7 cellular contexts compared by ENCODE assay signal in the genomic region with DNA sequence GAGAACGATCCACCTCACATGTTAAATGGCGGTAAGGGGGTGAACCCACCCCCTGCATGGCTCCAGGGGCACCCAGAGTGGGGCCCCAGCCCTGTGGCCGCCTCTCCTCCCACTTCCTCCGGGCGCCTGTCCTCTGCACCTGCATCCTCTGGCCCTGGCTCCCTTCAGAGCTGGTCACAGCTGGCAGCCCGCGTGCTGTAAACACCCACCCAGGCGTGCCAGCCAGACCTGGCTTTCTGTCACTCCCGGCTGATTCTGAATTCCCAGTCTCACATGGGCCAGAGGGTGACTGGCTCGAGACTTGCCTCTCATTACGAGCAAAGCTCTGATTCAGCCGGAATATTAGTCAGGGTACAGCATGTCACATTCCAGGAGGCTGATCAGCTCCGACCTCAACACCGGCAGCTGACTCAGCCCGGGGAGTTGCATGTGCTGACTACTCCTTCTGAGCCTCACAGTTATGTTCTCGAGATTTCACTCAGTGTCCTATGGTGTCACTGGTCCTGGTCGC.
DNase-seq lines count a peak whose midpoint lies in the region; ATAC-seq and TF ChIP-seq lines count a peak whose summit lies in the region.

No MANE protein-coding gene starts in this region.

- H3K27ac ChIP-seq in angular gyrus (ENCODE audit: low read depth, low read length) (peak overlapping the region; percentile 87), smooth muscle cell (ENCODE audit: low read depth) (peak overlapping the region; percentile 88)

- no peak for TF ChIP-seq CTCF in smooth muscle cell (IDR thresholded peaks at IDR 0.05; ENCODE audit: borderline replicate concordance, insufficient read depth, poor library complexity, severe bottlenecking)

- no peaks in the 10 kb centered on the region for H3K27me3 ChIP-seq in smooth muscle cell (ENCODE audit: low read depth)

- H3K79me2 ChIP-seq in smooth muscle cell (ENCODE audit: low read depth) = no peaks in the 10 kb centered on the region

- H3F3A ChIP-seq in smooth muscle cell (ENCODE audit: low read depth) = no peaks in the 10 kb centered on the region

- H3K36me3 ChIP-seq in smooth muscle cell (ENCODE audit: low read depth) = no peaks in the 10 kb centered on the region

- peak; percentile 50 for ATAC-seq in GM18907 (IDR thresholded peaks at IDR 0.05; ENCODE audit: unreplicated experiment)
- ATAC-seq in GM18519 (IDR thresholded peaks at IDR 0.05; ENCODE audit: low FRiP score, unreplicated experiment) = no peak
- ATAC-seq in HG02884 (IDR thresholded peaks at IDR 0.05; ENCODE audit: unreplicated experiment) = no peak

- no peak overlapping the region for H3K4me3 ChIP-seq in smooth muscle cell

- DNase-seq in NAMALWA (ENCODE audit: low spot score) (peak; percentile 92), hypothalamus (lab: John Stamatoyannopoulos, UW) (peak in 40 of 51 donors; percentile 8 to 92 (median 54)), smooth muscle cell (lab: John Stamatoyannopoulos, UW; ENCODE audit: unreplicated experiment) (peak; percentile 10)

- peak overlapping the region; percentile 30 for H3K4me2 ChIP-seq in smooth muscle cell

- H3K4me1 ChIP-seq in smooth muscle cell (ENCODE audit: low read depth) = no peaks in the 10 kb centered on the region

- H3K9me3 ChIP-seq in smooth muscle cell (replicated peaks; ENCODE audit: low read depth) = no peaks in the 10 kb centered on the region

- no peak overlapping the region for H2AFZ ChIP-seq in smooth muscle cell (ENCODE audit: low read depth)

- WGBS in smooth muscle cell (ENCODE audit: low lambda C conversion rate) = 30% methylated on average over 17 of the region's 17 CpGs

- H3K9ac ChIP-seq in smooth muscle cell (ENCODE audit: low read depth) = peak overlapping the region; percentile 65

- no peaks in the 10 kb centered on the region for H4K20me1 ChIP-seq in smooth muscle cell (ENCODE audit: low read depth)

Comparison
In these comparisons a context has a peak if more than half of its experiments do, and no peak if none do; other contexts are left out.
1. DNase-seq: peak in every context shown above with its lines; median percentile 92 in NAMALWA; 54 in hypothalamus; 10 in smooth muscle cell.